Comparison of ENCODE assay signal across 14 cellular contexts in genomic region chr20:53032021-53033001, GRCh38.
A peak's percentile ranks its signal among the peaks of the same experiment; 100 is the strongest.
DNase-seq lines count a peak whose midpoint lies in the region; ATAC-seq, FAIRE-seq and TF ChIP-seq lines count a peak whose summit lies in the region.
"Had no signal": no experiment of that assay in that cellular context is flagged by ENCODE, and none has a peak within 500 bp of the region (broad histone marks: within the 10 kb centered on the region; RNA-seq: fewer than 3 reads in every experiment).

No MANE protein-coding gene starts in this region.

- no peak for DNase-seq in SK-N-SH
- peak; percentile 0 for DNase-seq in choroid plexus epithelial cell (ENCODE audit: low read depth)
- no peak for DNase-seq in left lobe of liver (ENCODE audit: low spot score)
- no peak for DNase-seq in upper lobe of right lung
- no peak for DNase-seq in kidney
- DNase-seq in NCI-H748 treated with DMSO at 0.1 percent for 48 hours (lab: John Stamatoyannopoulos, UW), result no peak
- DNase-seq: 8988T, erythroblast, lower lobe of right lung, NCI-H1930, T-helper 2 cell had no signal

- WGBS in SK-N-SH (ENCODE audit: low lambda C conversion rate), result 67% methylated on average over 17 of the region's 17 CpGs

- intact Hi-C loops in upper lobe of right lung (cut with DNase I) (no loop called here), kidney (cut with DNase I) (no loop called here)

- H3K27me3 ChIP-seq in SK-N-SH (ENCODE audit: insufficient read depth), result no peaks in the 10 kb centered on the region
- no peaks in the 10 kb centered on the region for H3K27me3 ChIP-seq in upper lobe of right lung
- H3K27me3 ChIP-seq: ascending aorta had no signal

- H3K4me1 ChIP-seq in SK-N-SH (ENCODE audit: control insufficient read depth in 1 of 2, insufficient read depth in 2 of 2, low read depth in 1 of 2, low read length in 1 of 2), result no peaks in the 10 kb centered on the region; a peak in 1 of 4 replicates
- H3K4me1 ChIP-seq in upper lobe of right lung, result no peaks in the 10 kb centered on the region
- no peaks in the 10 kb centered on the region for H3K4me1 ChIP-seq in kidney (ENCODE audit: control insufficient read depth in 1 of 2, insufficient read depth in 1 of 2, low read depth in 1 of 2, low read length in 2 of 2)
- H3K4me1 ChIP-seq: ascending aorta, lower lobe of right lung had no signal

- H3K4me3 ChIP-seq in SK-N-SH (ENCODE audit: low read depth in 2 of 2, low read length in 1 of 2), result no peak overlapping the region
- H3K4me3 ChIP-seq in choroid plexus epithelial cell (ENCODE audit: low read depth, low read length), result no peak overlapping the region
- H3K4me3 ChIP-seq in upper lobe of right lung, result no peak overlapping the region
- no peak overlapping the region for H3K4me3 ChIP-seq in kidney (ENCODE audit: low read length in 2 of 2)
- H3K4me3 ChIP-seq: ascending aorta, lower lobe of right lung had no signal

- CTCF ChIA-PET in SK-N-SH (lab: Yijun Ruan, JAX), result interaction anchor here (0.9 to 1.4 kb wide), 4 partner anchors 17 to 56 kb away, joined by 3 to 4 read pairs (median 3); no protein-coding TSS in a partner anchor

- TF ChIP-seq CTCF in SK-N-SH (IDR thresholded peaks at IDR 0.05), result no peak
- TF ChIP-seq CTCF in choroid plexus epithelial cell (conservative IDR thresholded peaks at IDR 0.05; ENCODE audit: low read depth, low read length), result no peak
- TF ChIP-seq CTCF in upper lobe of right lung (IDR thresholded peaks at IDR 0.05), result no peak
- TF ChIP-seq CTCF in kidney (IDR thresholded peaks at IDR 0.05; ENCODE audit: borderline replicate concordance, extremely low read depth, insufficient read depth), result no peak

- no peak for ATAC-seq in SK-N-SH treated with all-trans-retinoic acid at 6 μM for 48 hours
- ATAC-seq in left lobe of liver, result peak; percentile 67
- ATAC-seq in upper lobe of right lung, result peak; percentile 41
- no peak for ATAC-seq in GM19328 (IDR thresholded peaks at IDR 0.05; ENCODE audit: unreplicated experiment)

- H3K9ac ChIP-seq in SK-N-SH, result no peak overlapping the region
- no peak overlapping the region for H3K9ac ChIP-seq in kidney (ENCODE audit: low read length in 2 of 2)

- no peaks in the 10 kb centered on the region for H3F3A ChIP-seq in SK-N-SH (replicated peaks; ENCODE audit: insufficient read depth)

- FAIRE-seq in kidney (lab: Jason Lieb, UNC), result no peak

- H3K9me2 ChIP-seq in SK-N-SH, result no peaks in the 10 kb centered on the region

- no peak overlapping the region for H3K27ac ChIP-seq in SK-N-SH (ENCODE audit: low read depth in 2 of 2, low read length in 1 of 2)
- no peak overlapping the region for H3K27ac ChIP-seq in upper lobe of right lung
- no peak overlapping the region for H3K27ac ChIP-seq in kidney (ENCODE audit: low read depth in 2 of 2, low read length in 2 of 2)
- H3K27ac ChIP-seq: ascending aorta, lower lobe of right lung had no signal

- H3K36me3 ChIP-seq in SK-N-SH (replicated peaks in 1 of 2; ENCODE audit: control insufficient read depth in 1 of 2, insufficient read depth in 2 of 2, low read length in 1 of 2) (no peaks in the 10 kb centered on the region), upper lobe of right lung (no peaks in the 10 kb centered on the region), kidney (ENCODE audit: control insufficient read depth in 1 of 2, insufficient read depth in 2 of 2, low read length in 2 of 2) (no peaks in the 10 kb centered on the region)
- H3K36me3 ChIP-seq: ascending aorta, lower lobe of right lung had no signal

- H2AFZ ChIP-seq in SK-N-SH (ENCODE audit: low read depth), result no peak overlapping the region

- TF ChIP-seq RAD21 in SK-N-SH (IDR thresholded peaks at IDR 0.05; ENCODE audit: low read length), result no peak

- no peak for TF ChIP-seq EP300 in SK-N-SH (IDR thresholded peaks at IDR 0.05; ENCODE audit: borderline replicate concordance in 1 of 2, low read depth in 1 of 2, low read length in 1 of 2)

- no peaks in the 10 kb centered on the region for H4K20me1 ChIP-seq in SK-N-SH (ENCODE audit: insufficient read depth)

- no peak overlapping the region for H3K4me2 ChIP-seq in SK-N-SH

- POLR2A ChIA-PET in SK-N-SH (lab: Yijun Ruan, JAX), result no interaction called here

- H3K9me3 ChIP-seq in SK-N-SH (no peaks in the 10 kb centered on the region), upper lobe of right lung (no peaks in the 10 kb centered on the region), kidney (ENCODE audit: control insufficient read depth in 1 of 2, low read length in 2 of 2) (no peaks in the 10 kb centered on the region)
- H3K9me3 ChIP-seq: ascending aorta, lower lobe of right lung had no signal

- no peaks in the 10 kb centered on the region for H3K79me2 ChIP-seq in SK-N-SH (ENCODE audit: insufficient read depth)

TF ChIP-seq in SK-N-SH treated with all-trans-retinoic acid at 6 μM for 48 hours, 23 proteins besides CTCF, POLR2A, EP300 and RAD21:
- TF ChIP-seq CREB5 (CRISPR knock-in tag; IDR thresholded peaks at IDR 0.05; ENCODE audit: low read depth) (no peak), ISL1 (CRISPR knock-in tag; IDR thresholded peaks at IDR 0.05) (0 out of 2 replicates have a peak, but pooled peaks have one; percentile 25)

TF ChIP-seq in SK-N-SH, 30 proteins besides CTCF, POLR2A, EP300 and RAD21:
- TF ChIP-seq REST (IDR thresholded peaks at IDR 0.05; ENCODE audit: low read depth, low read length) (no peak), ELF1 (IDR thresholded peaks at IDR 0.05) (no peak), JUND (IDR thresholded peaks at IDR 0.05) (no peak), MAX (IDR thresholded peaks at IDR 0.05; ENCODE audit: low read depth) (no peak), TAF1 (IDR thresholded peaks at IDR 0.05; ENCODE audit: borderline replicate concordance, low read depth, low read length) (no peak), FOSL2 (IDR thresholded peaks at IDR 0.05; ENCODE audit: borderline replicate concordance, low read depth) (no peak), GABPA (IDR thresholded peaks at IDR 0.05; ENCODE audit: low read depth) (no peak), TCF12 (IDR thresholded peaks at IDR 0.05) (no peak), USF1 (IDR thresholded peaks at IDR 0.05; ENCODE audit: borderline replicate concordance, low read depth) (no peak), GATA2 (CRISPR knock-in tag; IDR thresholded peaks at IDR 0.05) (no peak), NFIC (IDR thresholded peaks at IDR 0.05; ENCODE audit: borderline replicate concordance) (no peak), POLR2AphosphoS5 (IDR thresholded peaks at IDR 0.05; ENCODE audit: low read depth, low read length) (no peak), YY1 (IDR thresholded peaks at IDR 0.05; ENCODE audit: low read depth) (no peak), NRF1 (IDR thresholded peaks at IDR 0.05; ENCODE audit: low read depth, low read length) (no peak), RXRA (IDR thresholded peaks at IDR 0.05; ENCODE audit: borderline replicate concordance, low read depth) (no peak), TEAD4 (IDR thresholded peaks at IDR 0.05; ENCODE audit: borderline replicate concordance, insufficient read depth) (no peak), ZBTB33 (IDR thresholded peaks at IDR 0.05; ENCODE audit: borderline replicate concordance, low read depth) (no peak)

Comparison
In these comparisons a context has a peak if more than half of its experiments do, and no peak if none do; other contexts are left out.
1. ATAC-seq: peak in left lobe of liver (single experiment) and upper lobe of right lung (single experiment); none in SK-N-SH treated with all-trans-retinoic acid at 6 μM for 48 hours (single experiment) and GM19328 (single experiment).